In genomic region chrX:41563881-41564280, GRCh38 we compare ENCODE assay signal across 16 cellular contexts.
"Had no signal": no experiment of that assay in that cellular context is flagged by ENCODE, and none has a peak within 500 bp of the region (broad histone marks: within the 10 kb centered on the region; RNA-seq: fewer than 3 reads in every experiment).

No MANE protein-coding gene starts in this region.

- H3K27me3 Mint-ChIP-seq: activated CD4-positive, alpha-beta T cell treated with anti-CD3 and anti-CD28 coated beads for 36 hours; activated naive CD8-positive, alpha-beta T cell treated with anti-CD3 and anti-CD28 coated beads, Interleukin-2, amount 10 ng/mL, durations not matched to agents 7 days and 5 days; effector memory CD8-positive, alpha-beta T cell; naive thymus-derived CD4-positive, alpha-beta T cell; progenitor cell of endocrine pancreas; type B pancreatic cell had no signal

- H3K27me3 ChIP-seq: neutrophil, suprapubic skin had no signal

- DNase-seq: activated CD4-positive, alpha-beta T cell treated with anti-CD3 and anti-CD28 coated beads for 36 hours; activated effector memory CD4-positive, alpha-beta T cell treated with anti-CD3 and anti-CD28 coated beads, Interleukin-2, amount 50 U/mL, for 16 hours; activated naive CD8-positive, alpha-beta T cell treated with anti-CD3 and anti-CD28 coated beads, Interleukin-2, amount 10 ng/mL, durations not matched to agents 7 days and 5 days; caudate nucleus; effector memory CD8-positive, alpha-beta T cell; left cardiac atrium; naive thymus-derived CD4-positive, alpha-beta T cell; right lobe of liver; stimulated activated CD4-positive, alpha-beta T cell treated with anti-CD3 and anti-CD28 coated beads, Interleukin-2, amount 100 ng/mL, for 24 hours; stimulated activated naive CD4-positive, alpha-beta T cell had no signal

- H3K27ac ChIP-seq: neutrophil, right lobe of liver, suprapubic skin, VCaP had no signal

- H3K4me1 ChIP-seq: suprapubic skin had no signal

- H3K27ac Mint-ChIP-seq: activated CD4-positive, alpha-beta T cell treated with anti-CD3 and anti-CD28 coated beads for 36 hours; activated naive CD8-positive, alpha-beta T cell treated with anti-CD3 and anti-CD28 coated beads, Interleukin-2, amount 10 ng/mL, durations not matched to agents 7 days and 5 days; progenitor cell of endocrine pancreas; type B pancreatic cell had no signal

- H3K36me3 ChIP-seq: neutrophil, right lobe of liver, suprapubic skin had no signal

- H3K4me3 ChIP-seq: lung, right lobe of liver, suprapubic skin had no signal

- H3K9me3 ChIP-seq: neutrophil, right lobe of liver, suprapubic skin had no signal

- H3K4me3 Mint-ChIP-seq: activated CD4-positive, alpha-beta T cell treated with anti-CD3 and anti-CD28 coated beads for 36 hours; activated naive CD8-positive, alpha-beta T cell treated with anti-CD3 and anti-CD28 coated beads, Interleukin-2, amount 10 ng/mL, durations not matched to agents 7 days and 5 days; effector memory CD8-positive, alpha-beta T cell; naive thymus-derived CD4-positive, alpha-beta T cell; type B pancreatic cell had no signal

- H3K9me3 Mint-ChIP-seq: activated naive CD8-positive, alpha-beta T cell treated with anti-CD3 and anti-CD28 coated beads, Interleukin-2, amount 10 ng/mL, durations not matched to agents 7 days and 5 days; effector memory CD8-positive, alpha-beta T cell; type B pancreatic cell had no signal
